ENCODE assay signal across 9 cellular contexts in genomic region chr1:201946224-201946908, GRCh38. TPM values are rescaled to one million over a fixed set of nuclear protein-coding genes. Genes with fewer than 3 reads are reported as not detected.
DNase-seq lines count a peak whose midpoint lies in the region; ATAC-seq and TF ChIP-seq lines count a peak whose summit lies in the region.
"Had no signal": no experiment of that assay in that cellular context is flagged by ENCODE, and none has a peak within 500 bp of the region (broad histone marks: within the 10 kb centered on the region; RNA-seq: fewer than 3 reads in every experiment).

TSS of gene LMOD1 (minus strand) at chr1:201946548. CDS start at chr1:201946340, 208 bp downstream.

- peak within 1 kb of the TSS; percentile 8 for H3K4me3 Mint-ChIP-seq in CD4-positive, alpha-beta T cell

- WGBS in heart right ventricle, 2 donors: 2% methylated on average over 28 of the region's 28 CpGs

- CTCF ChIA-PET in CD4-positive, alpha-beta T cell (lab: Charles Lee): interaction anchor here (1.3 to 1.6 kb wide), 2 partner anchors 8 to 50 kb away, joined by 4 to 5 read pairs; partner anchors contain the start of gene TIMM17A

- DNase-seq in CD4-positive, alpha-beta T cell: no peak
- DNase-seq in M059J (ENCODE audit: low read depth): peak; percentile 91
- DNase-seq in amygdala (lab: John Stamatoyannopoulos, UW): peak in 48 of 56 donors; percentile 5 to 72 (median 37)
- peak; percentile 81 to 85 for DNase-seq in heart right ventricle
- peak in 44 of 56 donors; percentile 2 to 72 (median 32) for DNase-seq in nucleus accumbens (lab: John Stamatoyannopoulos, UW)
- DNase-seq in NCI-H1048 (lab: John Stamatoyannopoulos, UW): no peak

- peak within 1 kb of the TSS; percentile 18 to 70 (median 52) for H3K4me3 ChIP-seq in heart right ventricle

- no peaks in the 10 kb centered on the region for H3K9me3 Mint-ChIP-seq in CD4-positive, alpha-beta T cell

- peaks cover 66% of the 10 kb centered on the region for H3K27me3 Mint-ChIP-seq in CD4-positive, alpha-beta T cell

- peaks cover 19% of the 10 kb centered on the region for H3K4me1 Mint-ChIP-seq in CD4-positive, alpha-beta T cell (ENCODE audit: low read depth)

- no peak for TF ChIP-seq CTCF in CD4-positive, alpha-beta T cell (IDR thresholded peaks at IDR 0.05)
- TF ChIP-seq CTCF in heart right ventricle (IDR thresholded peaks at IDR 0.05): no peak

- H3K36me3 ChIP-seq in heart right ventricle: no peaks in the 10 kb centered on the region

- no peak within 1 kb of the TSS for H3K27ac ChIP-seq in CD4-positive, alpha-beta T cell (ENCODE audit: low read depth, low read length)
- peak within 1 kb of the TSS; percentile 17 to 78 (median 68) for H3K27ac ChIP-seq in heart right ventricle
- H3K27ac ChIP-seq: HL-60 had no signal

- peaks cover 36% of the 10 kb centered on the region for H3K27me3 ChIP-seq in CD4-positive, alpha-beta T cell (ENCODE audit: control insufficient read depth, insufficient read depth, low read length)
- peaks cover 0 to 42% (median 4%) of the 10 kb centered on the region in 7 donors for H3K27me3 ChIP-seq in heart right ventricle

- no peak within 1 kb of the TSS for H3K27ac Mint-ChIP-seq in CD4-positive, alpha-beta T cell

- H3K36me3 Mint-ChIP-seq in CD4-positive, alpha-beta T cell (ENCODE audit: low read depth): no peaks in the 10 kb centered on the region

- no peak for ATAC-seq in CD4-positive, alpha-beta T cell (ENCODE audit: poor library complexity)
- peak; percentile 90 to 96 (median 94) for ATAC-seq in heart right ventricle
- no peak for ATAC-seq in GM21526 (IDR thresholded peaks at IDR 0.05; ENCODE audit: low FRiP score, unreplicated experiment)
- ATAC-seq in HG03565 (IDR thresholded peaks at IDR 0.05; ENCODE audit: unreplicated experiment): no peak

- no peaks in the 10 kb centered on the region for H3K9me3 ChIP-seq in CD4-positive, alpha-beta T cell (ENCODE audit: control insufficient read depth, low read length)
- no peaks in the 10 kb centered on the region for H3K9me3 ChIP-seq in heart right ventricle

- intact Hi-C loops in CD4-positive, alpha-beta T cell (cut with DNase I, micrococcal nuclease): loop anchor here in 1 of 2 experiments (1.0 kb wide), 1 partner anchor 16 kb away; no protein-coding TSS in a partner anchor
- intact Hi-C loops in heart right ventricle (cut with DNase I): loop anchor here in 4 of 10 donors (5.0 to 10.0 kb wide), 3 partner anchors 34 to 52 kb away; no protein-coding TSS in a partner anchor

- POLR2A ChIA-PET in CD4-positive, alpha-beta T cell (lab: Charles Lee): interaction anchor here (1.2 kb wide), 1 partner anchor 8 kb away, joined by 3 read pairs; no protein-coding TSS in a partner anchor

- peaks cover 0 to 41% (median 6%) of the 10 kb centered on the region in 9 donors for H3K4me1 ChIP-seq in heart right ventricle

RNA-seq across cellular contexts. Expression of gene LMOD1, which starts in this region (rescaled TPM):
- not detected for total RNA-seq in CD4-positive, alpha-beta T cell
- total RNA-seq in M059J (2014; rRNA removed; shearing (Covaris generic)): 4.7 and 6.0 TPM in 2 replicates
- total RNA-seq in heart right ventricle: 10 to 100 TPM in 4 of 10 donors, 1 to 10 TPM in 6; 3.6 to 15.2 (median 9.6) TPM
- polyA plus RNA-seq in heart right ventricle: 10 to 100 TPM in 1 of 2 donors, 1 to 10 TPM in 1; 9.9 to 22.7 TPM

Comparison
In these comparisons a context has a peak if more than half of its experiments do, and no peak if none do; other contexts are left out.
1. ATAC-seq: peak in heart right ventricle (8 of 8); none in CD4-positive, alpha-beta T cell (single experiment), GM21526 (single experiment) and HG03565 (single experiment).
2. DNase-seq: peak in M059J (single experiment), amygdala (48 of 56), heart right ventricle (2 of 2) and nucleus accumbens (44 of 56); none in CD4-positive, alpha-beta T cell (0 of 10) and NCI-H1048 (single experiment).